In genomic region chr17:16989230-16989952, GRCh38 we compare ENCODE assay signal across 8 cellular contexts. TPM values are rescaled to one million over a fixed set of nuclear protein-coding genes. Genes with fewer than 3 reads are reported as not detected.
A peak's percentile ranks its signal among the peaks of the same experiment; 100 is the strongest.
DNase-seq lines count a peak whose midpoint lies in the region; ATAC-seq and TF ChIP-seq lines count a peak whose summit lies in the region.

No MANE protein-coding gene starts in this region.

- H3K4me3 Mint-ChIP-seq in type B pancreatic cell = no peak overlapping the region

- no peak for TF ChIP-seq POLR2A in Peyer's patch (IDR thresholded peaks at IDR 0.05)
- no peak for TF ChIP-seq POLR2A in sigmoid colon (IDR thresholded peaks at IDR 0.05)

- H3K4me1 Mint-ChIP-seq in type B pancreatic cell (ENCODE audit: unreplicated experiment) = no peaks in the 10 kb centered on the region

- no peaks in the 10 kb centered on the region for H3K36me3 ChIP-seq in Peyer's patch
- H3K36me3 ChIP-seq in sigmoid colon = no peaks in the 10 kb centered on the region

- no peak for TF ChIP-seq CTCF in Peyer's patch (IDR thresholded peaks at IDR 0.05)
- no peak for TF ChIP-seq CTCF in sigmoid colon (IDR thresholded peaks at IDR 0.05)
- TF ChIP-seq CTCF in type B pancreatic cell (conservative IDR thresholded peaks at IDR 0.05) = no peak

- peaks cover 0 to 28% (median 21%) of the 10 kb centered on the region in 4 donors for H3K4me1 ChIP-seq in Peyer's patch
- peaks cover 0 to 13% (median 9%) of the 10 kb centered on the region in 4 donors for H3K4me1 ChIP-seq in sigmoid colon

- no peaks in the 10 kb centered on the region for H3K36me3 Mint-ChIP-seq in type B pancreatic cell

- H3K27me3 ChIP-seq in Peyer's patch (no peaks in the 10 kb centered on the region), sigmoid colon (no peaks in the 10 kb centered on the region)

- H3K27me3 Mint-ChIP-seq in type B pancreatic cell = peaks cover 8% of the 10 kb centered on the region

- ATAC-seq in HG02678 (IDR thresholded peaks at IDR 0.05; ENCODE audit: unreplicated experiment) (peak; percentile 38), HG03520 (IDR thresholded peaks at IDR 0.05; ENCODE audit: unreplicated experiment) (no peak)

- DNase-seq in activated CD4-positive, alpha-beta T cell treated with anti-CD3 and anti-CD28 coated beads, Interleukin-2, amount 50 U/mL, for 48 hours = peak; percentile 15 to 29
- DNase-seq in activated CD4-positive, alpha-beta T cell treated with anti-CD3 and anti-CD28 coated beads, Interleukin-2, amount 50 U/mL, for 4 hours = no peak
- DNase-seq in Peyer's patch = peak in 2 of 3 donors; percentile 73 to 84
- DNase-seq in sigmoid colon = peak; percentile 50
- no peak for DNase-seq in 8988T
- DNase-seq in type B pancreatic cell (ENCODE audit: extremely low spot score, unreplicated experiment) = no peak

- 17 to 40% methylated on average over 12 of the region's 12 CpGs for WGBS in sigmoid colon, 2 donors

- TF ChIP-seq EP300 in sigmoid colon (IDR thresholded peaks at IDR 0.05) = no peak

- intact Hi-C loops in sigmoid colon (cut with DNase I) = no loop called here

- no peaks in the 10 kb centered on the region for H3K9me3 Mint-ChIP-seq in type B pancreatic cell

- H3K9me3 ChIP-seq in Peyer's patch = no peaks in the 10 kb centered on the region
- H3K9me3 ChIP-seq in sigmoid colon = no peaks in the 10 kb centered on the region

- peak overlapping the region; percentile 60 to 85 (median 78) for H3K27ac ChIP-seq in Peyer's patch
- H3K27ac ChIP-seq in sigmoid colon = no peak overlapping the region

- peak overlapping the region in 2 of 4 donors; percentile 4 to 28 for H3K4me3 ChIP-seq in Peyer's patch
- H3K4me3 ChIP-seq in sigmoid colon = no peak overlapping the region

- no peak overlapping the region for H3K27ac Mint-ChIP-seq in type B pancreatic cell

RNA-seq across cellular contexts. Expression of gene TNFRSF13B, which starts 17.5 kb away (rescaled TPM):
- total RNA-seq in Peyer's patch (10 to 100 TPM in 1 of 4 donors, 1 to 10 TPM in 1, not detected in 2; 3.2 to 86.6 TPM), sigmoid colon (not detected), type B pancreatic cell (ENCODE audit: low replicate concordance) (not detected in 2 replicates)
- 10 to 100 TPM in 1 of 3 donors, not detected in 2; 15.2 TPM for polyA plus RNA-seq in sigmoid colon

RNA-seq across cellular contexts. Expression of gene MPRIP, which starts 52.9 kb away (rescaled TPM):
- total RNA-seq in Peyer's patch = 100 to 1,000 TPM; 141 to 305 (median 291) TPM
- total RNA-seq in sigmoid colon = 100 to 1,000 TPM in 1 of 4 donors, 10 to 100 TPM in 3; 59.6 to 101 (median 80.4) TPM
- 100 to 1,000 TPM in 1 of 3 donors, 10 to 100 TPM in 2; 43.2 to 113 (median 67.9) TPM for polyA plus RNA-seq in sigmoid colon
- 275 and 367 TPM in 2 replicates for total RNA-seq in type B pancreatic cell (ENCODE audit: low replicate concordance)

Comparison
In these comparisons a context has a peak if more than half of its experiments do, and no peak if none do; other contexts are left out.
1. DNase-seq: peak in activated CD4-positive, alpha-beta T cell treated with anti-CD3 and anti-CD28 coated beads, Interleukin-2, amount 50 U/mL, for 48 hours (2 of 2), Peyer's patch (2 of 3) and sigmoid colon (single experiment); none in activated CD4-positive, alpha-beta T cell treated with anti-CD3 and anti-CD28 coated beads, Interleukin-2, amount 50 U/mL, for 4 hours (0 of 2), 8988T (single experiment) and type B pancreatic cell (single experiment).
2. H3K27ac ChIP-seq: peak in Peyer's patch (4 of 4); none in sigmoid colon (0 of 4).